Comparison of ENCODE assay signal across 22 cellular contexts in genomic region chr1:101006553-101006952, GRCh38. TPM values are rescaled to one million over a fixed set of nuclear protein-coding genes. Genes with fewer than 3 reads are reported as not detected.
DNase-seq lines count a peak whose midpoint lies in the region; ATAC-seq, FAIRE-seq and TF ChIP-seq lines count a peak whose summit lies in the region.
"Had no signal": no experiment of that assay in that cellular context is flagged by ENCODE, and none has a peak within 500 bp of the region (broad histone marks: within the 10 kb centered on the region; RNA-seq: fewer than 3 reads in every experiment).

No MANE protein-coding gene starts in this region.

- DNase-seq in activated CD4-positive, CD25-positive, alpha-beta regulatory T cell treated with anti-CD3 and anti-CD28 coated beads, Interleukin-2, amount 50 U/mL, for 72 hours, result no peak
- no peak for DNase-seq in H54 (ENCODE audit: insufficient read length, low spot score)
- no peak for DNase-seq in activated naive CD8-positive, alpha-beta T cell treated with anti-CD3 and anti-CD28 coated beads, Interleukin-2, amount 10 ng/mL, durations not matched to agents 7 days and 5 days
- DNase-seq in naive thymus-derived CD4-positive, alpha-beta T cell, result no peak
- no peak for DNase-seq in T1000 (lab: John Stamatoyannopoulos, UW)
- DNase-seq in DMS153 (lab: John Stamatoyannopoulos, UW), result no peak
- DNase-seq: activated B cell treated with CpG ODN at 0.5 μM for 24 hours; brain microvascular endothelial cell; DMS 273 treated with DMSO at 0.1 percent for 48 hours; H7; left cardiac atrium; NCI-H146; NCI-H82; nephron progenitor cell; PC-9; SJCRH30; stimulated activated CD4-positive, alpha-beta T cell treated with anti-CD3 and anti-CD28 coated beads, Interleukin-2, amount 100 ng/mL, for 24 hours had no signal

- H3K9me3 Mint-ChIP-seq in activated naive CD8-positive, alpha-beta T cell treated with anti-CD3 and anti-CD28 coated beads, Interleukin-2, amount 10 ng/mL, durations not matched to agents 7 days and 5 days, result peaks cover 3% of the 10 kb centered on the region
- H3K9me3 Mint-ChIP-seq in naive thymus-derived CD4-positive, alpha-beta T cell, result peaks cover 0 to 11% (median 0%) of the 10 kb centered on the region in 11 donors
- H3K9me3 Mint-ChIP-seq: activated B cell treated with CpG ODN at 0.5 μM for 24 hours, nephron progenitor cell had no signal

- ATAC-seq in activated CD4-positive, CD25-positive, alpha-beta regulatory T cell treated with anti-CD3 and anti-CD28 coated beads, Interleukin-2, amount 50 U/mL, for 24 hours, result peak; percentile 67 to 80
- ATAC-seq in activated naive CD8-positive, alpha-beta T cell treated with anti-CD3 and anti-CD28 coated beads, Interleukin-2, amount 10 ng/mL, durations not matched to agents 7 days and 5 days (ENCODE audit: low read depth), result no peak
- peak; percentile 13 for ATAC-seq in naive thymus-derived CD4-positive, alpha-beta T cell
- no peak for ATAC-seq in HG02870 (IDR thresholded peaks at IDR 0.05; ENCODE audit: unreplicated experiment)
- ATAC-seq: GM12878, left cardiac atrium had no signal

- H3K4me1 ChIP-seq in naive thymus-derived CD4-positive, alpha-beta T cell (ENCODE audit: control insufficient read depth in 2 of 2, insufficient read depth in 2 of 2, low read length in 2 of 2), result peaks cover 28 to 47% of the 10 kb centered on the region in 2 donors

- intact Hi-C loops in naive thymus-derived CD4-positive, alpha-beta T cell (cut with micrococcal nuclease), result loop anchor here (1.0 to 5.0 kb wide), 3 partner anchors 18 to 232 kb away; partner anchors contain the start of gene DPH5 (in 1 of the 2)

- POLR2A ChIA-PET in activated naive CD8-positive, alpha-beta T cell treated with anti-CD3 and anti-CD28 coated beads, Interleukin-2, amount 10 ng/mL, durations not matched to agents 7 days and 5 days (lab: Charles Lee), result no interaction called here
- POLR2A ChIA-PET in naive thymus-derived CD4-positive, alpha-beta T cell (lab: Charles Lee), result interaction anchor here (0.7 to 3.2 kb wide), 3 partner anchors 11 to 258 kb away, joined by 3 to 14 read pairs (median 3); no protein-coding TSS in a partner anchor

- CTCF ChIA-PET in naive thymus-derived CD4-positive, alpha-beta T cell (lab: Charles Lee), result no interaction called here

- no peak for TF ChIP-seq POLR2A in H54 (IDR thresholded peaks at IDR 0.05; ENCODE audit: low read depth, low read length)

- peaks cover 46% of the 10 kb centered on the region for H3K36me3 Mint-ChIP-seq in activated naive CD8-positive, alpha-beta T cell treated with anti-CD3 and anti-CD28 coated beads, Interleukin-2, amount 10 ng/mL, durations not matched to agents 7 days and 5 days
- peaks cover 18 to 56% (median 34%) of the 10 kb centered on the region in 5 donors for H3K36me3 Mint-ChIP-seq in naive thymus-derived CD4-positive, alpha-beta T cell

- no peaks in the 10 kb centered on the region for H3K27me3 Mint-ChIP-seq in activated naive CD8-positive, alpha-beta T cell treated with anti-CD3 and anti-CD28 coated beads, Interleukin-2, amount 10 ng/mL, durations not matched to agents 7 days and 5 days
- no peaks in the 10 kb centered on the region for H3K27me3 Mint-ChIP-seq in naive thymus-derived CD4-positive, alpha-beta T cell
- H3K27me3 Mint-ChIP-seq: activated B cell treated with CpG ODN at 0.5 μM for 24 hours had no signal

- no peaks in the 10 kb centered on the region for H3K27me3 ChIP-seq in naive thymus-derived CD4-positive, alpha-beta T cell (ENCODE audit: control insufficient read depth in 2 of 2, insufficient read depth in 2 of 2, low read length in 2 of 2)
- H3K27me3 ChIP-seq: BLaER1, brain microvascular endothelial cell, SJCRH30 had no signal

- H3K36me3 ChIP-seq in naive thymus-derived CD4-positive, alpha-beta T cell (ENCODE audit: control insufficient read depth in 2 of 3, insufficient read depth in 3 of 3, low read length in 3 of 3), result no peaks in the 10 kb centered on the region
- H3K36me3 ChIP-seq: brain microvascular endothelial cell had no signal

- peak overlapping the region; percentile 24 for H3K27ac Mint-ChIP-seq in activated naive CD8-positive, alpha-beta T cell treated with anti-CD3 and anti-CD28 coated beads, Interleukin-2, amount 10 ng/mL, durations not matched to agents 7 days and 5 days
- H3K27ac Mint-ChIP-seq in naive thymus-derived CD4-positive, alpha-beta T cell, result peak overlapping the region in 7 of 9 donors; percentile 14 to 67 (median 39)
- H3K27ac Mint-ChIP-seq: activated B cell treated with CpG ODN at 0.5 μM for 24 hours, nephron progenitor cell had no signal

- H3K4me3 Mint-ChIP-seq in activated naive CD8-positive, alpha-beta T cell treated with anti-CD3 and anti-CD28 coated beads, Interleukin-2, amount 10 ng/mL, durations not matched to agents 7 days and 5 days, result peak overlapping the region; percentile 43
- peak overlapping the region in 4 of 10 donors; percentile 37 to 62 (median 48) for H3K4me3 Mint-ChIP-seq in naive thymus-derived CD4-positive, alpha-beta T cell
- H3K4me3 Mint-ChIP-seq: activated B cell treated with CpG ODN at 0.5 μM for 24 hours, nephron progenitor cell had no signal

- peak; percentile 58 for FAIRE-seq in H54 (lab: Jason Lieb, UNC)
- FAIRE-seq: GM12878 had no signal

- no peak overlapping the region for H3K27ac ChIP-seq in naive thymus-derived CD4-positive, alpha-beta T cell (ENCODE audit: low read depth, low read length)
- H3K27ac ChIP-seq: BLaER1, brain microvascular endothelial cell, coronary artery, PC-9, SJCRH30 had no signal

- H3K4me3 ChIP-seq in naive thymus-derived CD4-positive, alpha-beta T cell (ENCODE audit: low read length), result no peak overlapping the region
- H3K4me3 ChIP-seq: BLaER1, coronary artery, GM12878, PC-9, SJCRH30 had no signal

- H3K4me1 Mint-ChIP-seq in activated naive CD8-positive, alpha-beta T cell treated with anti-CD3 and anti-CD28 coated beads, Interleukin-2, amount 10 ng/mL, durations not matched to agents 7 days and 5 days, result peaks cover 38% of the 10 kb centered on the region
- peaks cover 45 to 83% (median 60%) of the 10 kb centered on the region in 7 donors for H3K4me1 Mint-ChIP-seq in naive thymus-derived CD4-positive, alpha-beta T cell
- H3K4me1 Mint-ChIP-seq: nephron progenitor cell had no signal

- H3K9me3 ChIP-seq in naive thymus-derived CD4-positive, alpha-beta T cell (ENCODE audit: control insufficient read depth in 2 of 3, low read length in 3 of 3), result no peaks in the 10 kb centered on the region
- H3K9me3 ChIP-seq: BLaER1, SJCRH30 had no signal

RNA-seq across cellular contexts. Expression of gene DPH5, which starts 19.0 kb away (rescaled TPM):
- total RNA-seq in activated naive CD8-positive, alpha-beta T cell treated with anti-CD3 and anti-CD28 coated beads, Interleukin-2, amount 10 ng/mL, durations not matched to agents 7 days and 5 days, result 10 to 100 TPM; 32.4 to 37.1 TPM
- total RNA-seq in naive thymus-derived CD4-positive, alpha-beta T cell, result 10 to 100 TPM; 26.3 to 72.2 (median 45.3) TPM
- 10 to 100 TPM; 53.7 to 57.4 TPM for polyA plus RNA-seq in naive thymus-derived CD4-positive, alpha-beta T cell

Comparison
In these comparisons a context has a peak if more than half of its experiments do, and no peak if none do; other contexts are left out.
1. ATAC-seq: peak in activated CD4-positive, CD25-positive, alpha-beta regulatory T cell treated with anti-CD3 and anti-CD28 coated beads, Interleukin-2, amount 50 U/mL, for 24 hours (2 of 2) and naive thymus-derived CD4-positive, alpha-beta T cell (single experiment); none in activated naive CD8-positive, alpha-beta T cell treated with anti-CD3 and anti-CD28 coated beads, Interleukin-2, amount 10 ng/mL, durations not matched to agents 7 days and 5 days (single experiment) and HG02870 (single experiment).